Comparison of ENCODE assay signal across 8 cellular contexts in genomic region chr7:44490351-44491200, GRCh38. TPM values are rescaled to one million over a fixed set of nuclear protein-coding genes. Genes with fewer than 3 reads are reported as not detected.
DNase-seq lines count a peak whose midpoint lies in the region; ATAC-seq and TF ChIP-seq lines count a peak whose summit lies in the region.

Gene NUDCD3 (minus strand): TSS chr7:44490658. CDS start chr7:44490600, 58 bp downstream.

- peaks cover 6 to 11% of the 10 kb centered on the region in 2 donors for H3K36me3 Mint-ChIP-seq in CD14-positive monocyte

- peaks cover 0 to 4% (median 2%) of the 10 kb centered on the region in 3 donors for H3K27me3 Mint-ChIP-seq in CD14-positive monocyte (ENCODE audit: low read depth in 3 of 3)

- peak within 1 kb of the TSS; percentile 86 to 98 (median 92) for H3K27ac Mint-ChIP-seq in CD14-positive monocyte

- TF ChIP-seq POLR2A in lower leg skin (IDR thresholded peaks at IDR 0.05): no peak

- H3K36me3 ChIP-seq in duodenal mucosa (ENCODE audit: control insufficient read depth in 1 of 2, insufficient read depth in 2 of 2, low read length in 2 of 2): peaks cover 0 to 4% of the 10 kb centered on the region in 2 donors

- H3K9me3 Mint-ChIP-seq in CD14-positive monocyte: peaks cover 0 to 2% (median 0%) of the 10 kb centered on the region in 7 donors

- ATAC-seq in GM19372 (IDR thresholded peaks at IDR 0.05; ENCODE audit: low read depth, unreplicated experiment) (peak; percentile 93), HG03558 (IDR thresholded peaks at IDR 0.05; ENCODE audit: extremely low read depth, unreplicated experiment) (peak; percentile 87)

- peaks cover 40% of the 10 kb centered on the region for H3K4me1 Mint-ChIP-seq in CD14-positive monocyte

- peak within 1 kb of the TSS; percentile 87 to 91 for H3K9ac ChIP-seq in duodenal mucosa (ENCODE audit: low read depth in 1 of 2, low read length in 2 of 2)

- no peaks in the 10 kb centered on the region for H3K9me3 ChIP-seq in duodenal mucosa (ENCODE audit: control insufficient read depth in 1 of 2, low read length in 2 of 2)

- DNase-seq in CD14-positive monocyte (ENCODE audit: low spot score) (peak; percentile 73), NCI-H748 (lab: John Stamatoyannopoulos, UW; ENCODE audit: unreplicated experiment) (peak; percentile 93), lower leg skin (ENCODE audit: low spot score in 2 of 2) (peak; percentile 74 to 94)
- peak; percentile 79 to 83 for DNase-seq in activated CD4-positive, alpha-beta T cell treated with anti-CD3 and anti-CD28 coated beads, Interleukin-2, amount 50 U/mL, for 48 hours
- peak; percentile 50 to 66 (median 64) for DNase-seq in stimulated activated CD4-positive, alpha-beta T cell treated with anti-CD3 and anti-CD28 coated beads, TNF-alpha, amount 100 ng/mL, for 1 hour (ENCODE audit: low read depth in 3 of 3, low spot score in 1 of 3)

- WGBS in lower leg skin, 2 donors: 0 to 1% methylated on average over 26 to 53 of the region's 63 CpGs

- H3K4me1 ChIP-seq in duodenal mucosa (ENCODE audit: control insufficient read depth in 1 of 2, insufficient read depth in 2 of 2, low read length in 2 of 2): peaks cover 29 to 36% of the 10 kb centered on the region in 2 donors

- peak within 1 kb of the TSS; percentile 97 for H3K27ac ChIP-seq in duodenal mucosa (ENCODE audit: low read depth, low read length)

- peak within 1 kb of the TSS; percentile 91 to 99 for H3K4me3 ChIP-seq in duodenal mucosa (ENCODE audit: low read depth in 1 of 2, low read length in 2 of 2)
- peak within 1 kb of the TSS; percentile 96 for H3K4me3 ChIP-seq in lower leg skin (ENCODE audit: low read depth, poor library complexity, severe bottlenecking)

- TF ChIP-seq CTCF in CD14-positive monocyte (IDR thresholded peaks at IDR 0.05): no peak
- no peak for TF ChIP-seq CTCF in lower leg skin (IDR thresholded peaks at IDR 0.05)

- H3K4me3 Mint-ChIP-seq in CD14-positive monocyte: peak within 1 kb of the TSS; percentile 74 to 94

- no peaks in the 10 kb centered on the region for H3K27me3 ChIP-seq in duodenal mucosa (ENCODE audit: control insufficient read depth in 1 of 2, insufficient read depth in 2 of 2, low read length in 2 of 2)

- intact Hi-C loops in CD14-positive monocyte (cut with micrococcal nuclease) (loop anchor here in 1 of 2 donors (5.0 to 10.0 kb wide), 3 partner anchors 82 to 1576 kb away; partner anchors contain the start of genes C7orf25, DDX56 and POLM), lower leg skin (cut with DNase I; ENCODE audit: low total_unique reads) (loop anchor here (10.0 kb wide), 1 partner anchor 74 kb away; no protein-coding TSS in a partner anchor)

RNA-seq across cellular contexts. Expression of gene NUDCD3, which starts in this region (rescaled TPM):
- 10 to 100 TPM; 21.6 to 26.5 TPM for polyA plus RNA-seq in CD14-positive monocyte
- total RNA-seq in lower leg skin: 10 to 100 TPM; 53.3 to 87.9 (median 73.2) TPM

Comparison
In these comparisons a context has a peak if more than half of its experiments do, and no peak if none do; other contexts are left out.
1. Peak in every context shown above with its lines: DNase-seq, ATAC-seq, H3K4me3 ChIP-seq and H3K27ac ChIP-seq.